ENCODE assay signal across 12 cellular contexts in the genomic region with DNA sequence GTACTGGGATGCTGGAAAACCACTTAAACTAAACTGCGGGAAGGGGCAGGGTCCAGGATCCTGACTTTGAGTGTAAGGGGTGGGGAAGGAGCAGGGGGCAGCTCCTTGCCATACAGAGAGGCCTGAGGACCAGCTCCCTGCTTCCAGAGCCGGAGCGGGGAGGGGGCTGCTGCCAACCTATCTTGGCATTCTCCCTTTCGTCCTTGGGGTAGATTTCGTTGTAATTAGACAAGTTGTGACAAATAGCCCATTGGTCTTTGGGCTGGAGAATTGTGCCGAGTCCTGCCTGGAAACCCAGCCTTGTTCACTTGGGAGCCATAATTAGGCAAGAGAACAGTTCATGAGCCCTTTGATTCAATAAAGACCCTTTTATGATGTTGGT.
"Had no signal": no experiment of that assay in that cellular context is flagged by ENCODE, and none has a peak within 500 bp of the region (broad histone marks: within the 10 kb centered on the region; RNA-seq: fewer than 3 reads in every experiment).

No MANE protein-coding gene starts in this region.

- DNase-seq: activated effector memory CD4-positive, alpha-beta T cell treated with Interleukin-2 at 50 U/mL for 16 hours; activated T-cell treated with anti-CD3 and anti-CD28 coated beads, Interleukin-2, amount 50 U/mL, for 24 hours; amygdala; dorsolateral prefrontal cortex; foreskin fibroblast; immature natural killer cell; left colon; occipital lobe; stomach; SW 1271; transverse colon had no signal

- H3K9me3 ChIP-seq: stomach, transverse colon had no signal

- H3K4me3 ChIP-seq: dorsolateral prefrontal cortex, stomach, transverse colon had no signal

- ATAC-seq: activated CD4-positive, CD25-positive, alpha-beta regulatory T cell treated with anti-CD3 and anti-CD28 coated beads, Interleukin-2, amount 50 U/mL, for 24 hours; left colon had no signal

- H3K27me3 ChIP-seq: dorsolateral prefrontal cortex, stomach, transverse colon had no signal

- H3K36me3 ChIP-seq: stomach, transverse colon had no signal
